Comparison of ENCODE assay signal across 18 cellular contexts in genomic region chr15:59835801-59836200, GRCh38.
A peak's percentile ranks its signal among the peaks of the same experiment; 100 is the strongest.
DNase-seq lines count a peak whose midpoint lies in the region; TF ChIP-seq lines count a peak whose summit lies in the region.
"Had no signal": no experiment of that assay in that cellular context is flagged by ENCODE, and none has a peak within 500 bp of the region (broad histone marks: within the 10 kb centered on the region; RNA-seq: fewer than 3 reads in every experiment).

No MANE protein-coding gene starts in this region.

- no peak overlapping the region for H3K27ac ChIP-seq in esophagus muscularis mucosa (replicated peaks in 1 of 4)
- H3K27ac ChIP-seq: 22Rv1; A549; BLaER1 treated with 17β-estradiol and CSF1 and Interleukin-3, amounts not matched to agents 10 nM and 100 nM; C4-2B had no signal

- no peak overlapping the region for H3K27ac Mint-ChIP-seq in activated CD4-positive, alpha-beta T cell treated with anti-CD3 and anti-CD28 coated beads, Interleukin-2, amount 10 ng/mL, durations not matched to agents 24 days and 14 days
- H3K27ac Mint-ChIP-seq in activated CD4-positive, alpha-beta memory T cell treated with anti-CD3 and anti-CD28 coated beads for 36 hours = no peak overlapping the region
- no peak overlapping the region for H3K27ac Mint-ChIP-seq in activated T-helper 2 cell treated with anti-CD3 and anti-CD28 coated beads, Interferon-gamma antibody, Interleukin-2, Interleukin-4, amounts not matched to agents 10 μg/mL and 5 μg/mL and 100 μg/mL, durations not matched to agents 14 hours and 24 hours and 36 hours
- H3K27ac Mint-ChIP-seq: B cell; CD4-positive, alpha-beta T cell; CD8-positive, alpha-beta T cell had no signal

- H3K27me3 Mint-ChIP-seq in activated CD4-positive, alpha-beta T cell treated with anti-CD3 and anti-CD28 coated beads, Interleukin-2, amount 10 ng/mL, durations not matched to agents 24 days and 14 days = no peaks in the 10 kb centered on the region
- no peaks in the 10 kb centered on the region for H3K27me3 Mint-ChIP-seq in activated CD4-positive, alpha-beta memory T cell treated with anti-CD3 and anti-CD28 coated beads for 36 hours
- H3K27me3 Mint-ChIP-seq in activated T-helper 2 cell treated with anti-CD3 and anti-CD28 coated beads, Interferon-gamma antibody, Interleukin-2, Interleukin-4, amounts not matched to agents 10 μg/mL and 5 μg/mL and 100 μg/mL, durations not matched to agents 14 hours and 24 hours and 36 hours (ENCODE audit: low read depth) = peaks cover 7% of the 10 kb centered on the region
- H3K27me3 Mint-ChIP-seq: CD4-positive, alpha-beta T cell had no signal

- H3K27me3 ChIP-seq in esophagus muscularis mucosa = peaks cover 0 to 4% (median 0%) of the 10 kb centered on the region in 4 donors
- H3K27me3 ChIP-seq: BLaER1 treated with 17β-estradiol and CSF1 and Interleukin-3, amounts not matched to agents 10 nM and 100 nM had no signal

- POLR2A ChIA-PET in activated CD4-positive, alpha-beta memory T cell treated with anti-CD3 and anti-CD28 coated beads for 36 hours (lab: Charles Lee) = no interaction called here

- H3K4me3 ChIP-seq in Jurkat, Clone E6-1 (ENCODE audit: low read length) = no peak overlapping the region
- no peak overlapping the region for H3K4me3 ChIP-seq in esophagus muscularis mucosa
- H3K4me3 ChIP-seq: A549; BLaER1 treated with 17β-estradiol and CSF1 and Interleukin-3, amounts not matched to agents 10 nM and 100 nM had no signal

- no peaks in the 10 kb centered on the region for H3K36me3 Mint-ChIP-seq in activated CD4-positive, alpha-beta T cell treated with anti-CD3 and anti-CD28 coated beads, Interleukin-2, amount 10 ng/mL, durations not matched to agents 24 days and 14 days (ENCODE audit: low read depth)
- no peaks in the 10 kb centered on the region for H3K36me3 Mint-ChIP-seq in activated CD4-positive, alpha-beta memory T cell treated with anti-CD3 and anti-CD28 coated beads for 36 hours
- no peaks in the 10 kb centered on the region for H3K36me3 Mint-ChIP-seq in activated T-helper 2 cell treated with anti-CD3 and anti-CD28 coated beads, Interferon-gamma antibody, Interleukin-2, Interleukin-4, amounts not matched to agents 10 μg/mL and 5 μg/mL and 100 μg/mL, durations not matched to agents 14 hours and 24 hours and 36 hours (ENCODE audit: low read depth)
- H3K36me3 Mint-ChIP-seq: CD8-positive, alpha-beta T cell had no signal

- intact Hi-C loops in activated CD4-positive, alpha-beta T cell treated with anti-CD3 and anti-CD28 coated beads, Interleukin-2, amount 10 ng/mL, durations not matched to agents 24 days and 14 days (cut with micrococcal nuclease) = no loop called here
- intact Hi-C loops in esophagus muscularis mucosa (cut with DNase I) = no loop called here
- intact Hi-C loops in activated CD4-positive, alpha-beta memory T cell treated with anti-CD3 and anti-CD28 coated beads for 36 hours (cut with micrococcal nuclease) = no loop called here
- intact Hi-C loops in activated T-helper 2 cell treated with anti-CD3 and anti-CD28 coated beads, Interferon-gamma antibody, Interleukin-2, Interleukin-4, amounts not matched to agents 10 μg/mL and 5 μg/mL and 100 μg/mL, durations not matched to agents 14 hours and 24 hours and 36 hours (cut with micrococcal nuclease) = no loop called here

- no peaks in the 10 kb centered on the region for H3K36me3 ChIP-seq in esophagus muscularis mucosa
- H3K36me3 ChIP-seq: BLaER1 treated with 17β-estradiol and CSF1 and Interleukin-3, amounts not matched to agents 10 nM and 100 nM had no signal

- no peaks in the 10 kb centered on the region for H3K9me3 ChIP-seq in esophagus muscularis mucosa
- H3K9me3 ChIP-seq: A549; BLaER1 treated with 17β-estradiol and CSF1 and Interleukin-3, amounts not matched to agents 10 nM and 100 nM; Caco-2 had no signal

- no peak overlapping the region for H3K4me3 Mint-ChIP-seq in activated CD4-positive, alpha-beta T cell treated with anti-CD3 and anti-CD28 coated beads, Interleukin-2, amount 10 ng/mL, durations not matched to agents 24 days and 14 days
- no peak overlapping the region for H3K4me3 Mint-ChIP-seq in activated CD4-positive, alpha-beta memory T cell treated with anti-CD3 and anti-CD28 coated beads for 36 hours
- no peak overlapping the region for H3K4me3 Mint-ChIP-seq in activated T-helper 2 cell treated with anti-CD3 and anti-CD28 coated beads, Interferon-gamma antibody, Interleukin-2, Interleukin-4, amounts not matched to agents 10 μg/mL and 5 μg/mL and 100 μg/mL, durations not matched to agents 14 hours and 24 hours and 36 hours (ENCODE audit: low read depth)
- H3K4me3 Mint-ChIP-seq: B cell; CD4-positive, alpha-beta T cell; CD8-positive, alpha-beta T cell had no signal

- H3K9me3 Mint-ChIP-seq in activated CD4-positive, alpha-beta T cell treated with anti-CD3 and anti-CD28 coated beads, Interleukin-2, amount 10 ng/mL, durations not matched to agents 24 days and 14 days = peaks cover 3% of the 10 kb centered on the region
- no peaks in the 10 kb centered on the region for H3K9me3 Mint-ChIP-seq in activated CD4-positive, alpha-beta memory T cell treated with anti-CD3 and anti-CD28 coated beads for 36 hours
- no peaks in the 10 kb centered on the region for H3K9me3 Mint-ChIP-seq in activated T-helper 2 cell treated with anti-CD3 and anti-CD28 coated beads, Interferon-gamma antibody, Interleukin-2, Interleukin-4, amounts not matched to agents 10 μg/mL and 5 μg/mL and 100 μg/mL, durations not matched to agents 14 hours and 24 hours and 36 hours
- H3K9me3 Mint-ChIP-seq: CD4-positive, alpha-beta T cell; CD8-positive, alpha-beta T cell had no signal

- TF ChIP-seq CTCF in esophagus muscularis mucosa (IDR thresholded peaks at IDR 0.05) = no peak

- CTCF ChIA-PET in activated CD4-positive, alpha-beta memory T cell treated with anti-CD3 and anti-CD28 coated beads for 36 hours (lab: Charles Lee) = interaction anchor here (0.5 kb wide), 1 partner anchor 216 kb away, joined by 3 read pairs; no protein-coding TSS in a partner anchor

- no peaks in the 10 kb centered on the region for H3K4me1 ChIP-seq in esophagus muscularis mucosa
- H3K4me1 ChIP-seq: A549; BLaER1 treated with 17β-estradiol and CSF1 and Interleukin-3, amounts not matched to agents 10 nM and 100 nM had no signal

- TF ChIP-seq EP300 in esophagus muscularis mucosa (IDR thresholded peaks at IDR 0.05) = no peak

- 91% methylated on average over 1 of the region's 1 CpG for WGBS in esophagus muscularis mucosa

- TF ChIP-seq POLR2A in esophagus muscularis mucosa (IDR thresholded peaks at IDR 0.05; ENCODE audit: low read depth) = no peak

- peak; percentile 58 for DNase-seq in activated CD4-positive, alpha-beta T cell treated with anti-CD3 and anti-CD28 coated beads, Interleukin-2, amount 10 ng/mL, durations not matched to agents 24 days and 14 days
- DNase-seq in activated CD4-positive, alpha-beta T cell treated with anti-CD3 and anti-CD28 coated beads for 4 hours = no peak
- peak; percentile 47 for DNase-seq in Jurkat, Clone E6-1 (ENCODE audit: low read depth, low spot score)
- peak; percentile 53 for DNase-seq in esophagus muscularis mucosa (ENCODE audit: extremely low spot score)
- no peak for DNase-seq in activated CD4-positive, alpha-beta memory T cell treated with anti-CD3 and anti-CD28 coated beads for 36 hours
- DNase-seq in activated T-helper 2 cell treated with anti-CD3 and anti-CD28 coated beads, Interferon-gamma antibody, Interleukin-2, Interleukin-4, amounts not matched to agents 10 μg/mL and 5 μg/mL and 100 μg/mL, durations not matched to agents 14 hours and 24 hours and 36 hours (ENCODE audit: low spot score) = no peak
- DNase-seq: AML-193; Caco-2; Calu3; CD4-positive, alpha-beta T cell; CD8-positive, alpha-beta T cell; DMS79 treated with DMSO at 0.1 percent for 48 hours; GF-D8 had no signal

- peaks cover 39% of the 10 kb centered on the region for H3K4me1 Mint-ChIP-seq in activated CD4-positive, alpha-beta T cell treated with anti-CD3 and anti-CD28 coated beads, Interleukin-2, amount 10 ng/mL, durations not matched to agents 24 days and 14 days
- H3K4me1 Mint-ChIP-seq in activated CD4-positive, alpha-beta memory T cell treated with anti-CD3 and anti-CD28 coated beads for 36 hours (ENCODE audit: low read depth) = peaks cover 16% of the 10 kb centered on the region
- H3K4me1 Mint-ChIP-seq in activated T-helper 2 cell treated with anti-CD3 and anti-CD28 coated beads, Interferon-gamma antibody, Interleukin-2, Interleukin-4, amounts not matched to agents 10 μg/mL and 5 μg/mL and 100 μg/mL, durations not matched to agents 14 hours and 24 hours and 36 hours (ENCODE audit: low read depth) = peaks cover 10% of the 10 kb centered on the region
- H3K4me1 Mint-ChIP-seq: B cell had no signal

Comparison
In these comparisons a context has a peak if more than half of its experiments do, and no peak if none do; other contexts are left out.
1. DNase-seq: peak in activated CD4-positive, alpha-beta T cell treated with anti-CD3 and anti-CD28 coated beads, Interleukin-2, amount 10 ng/mL, durations not matched to agents 24 days and 14 days (single experiment), Jurkat, Clone E6-1 (single experiment) and esophagus muscularis mucosa (single experiment); none in activated CD4-positive, alpha-beta T cell treated with anti-CD3 and anti-CD28 coated beads for 4 hours (0 of 2), activated CD4-positive, alpha-beta memory T cell treated with anti-CD3 and anti-CD28 coated beads for 36 hours (single experiment) and activated T-helper 2 cell treated with anti-CD3 and anti-CD28 coated beads, Interferon-gamma antibody, Interleukin-2, Interleukin-4, amounts not matched to agents 10 μg/mL and 5 μg/mL and 100 μg/mL, durations not matched to agents 14 hours and 24 hours and 36 hours (single experiment).